Comparison of ENCODE assay signal across 8 cellular contexts in genomic region chr15:63833246-63833696, GRCh38. TPM values are rescaled to one million over a fixed set of nuclear protein-coding genes. Genes with fewer than 3 reads are reported as not detected.
A peak's percentile ranks its signal among the peaks of the same experiment; 100 is the strongest.
DNase-seq lines count a peak whose midpoint lies in the region; TF ChIP-seq lines count a peak whose summit lies in the region.

No MANE protein-coding gene starts in this region.

- H3K4me1 ChIP-seq in neutrophil (ENCODE audit: control insufficient read depth in 1 of 2, insufficient read depth in 1 of 2, low read depth in 1 of 2, low read length in 1 of 2) (peaks cover 20 to 23% of the 10 kb centered on the region in 2 experiments), vagina (peaks cover 48% of the 10 kb centered on the region)

- H3K36me3 ChIP-seq in neutrophil, result no peaks in the 10 kb centered on the region
- H3K36me3 ChIP-seq in vagina, result no peaks in the 10 kb centered on the region

- H3K27ac ChIP-seq in neutrophil (peak overlapping the region; percentile 91), vagina (peak overlapping the region; percentile 96)

- DNase-seq in GM12865 (ENCODE audit: low read depth) (peak; percentile 41), HFF-Myc (ENCODE audit: extremely low read depth, low read depth) (no peak), NCI-H1105 (lab: John Stamatoyannopoulos, UW) (peak; percentile 8), fibroblast of the aortic adventitia (ENCODE audit: low read depth) (no peak), vagina (ENCODE audit: extremely low spot score in 2 of 2) (no peak), globus pallidus (ENCODE audit: low spot score) (no peak)
- DNase-seq in activated T-helper 1 cell treated with anti-CD3 and anti-CD28 coated beads, Interleukin-12 subunit alpha, Interleukin-12 subunit beta, Interleukin-2, Interleukin-4 antibody, amounts not matched to agents 30 ng/mL and 10 ng/mL and 1 ng/mL, durations not matched to agents 14 hours and 24 hours and 36 hours (ENCODE audit: low spot score), result peak; percentile 25

- peaks cover 7% of the 10 kb centered on the region for H3K36me3 Mint-ChIP-seq in activated T-helper 1 cell treated with anti-CD3 and anti-CD28 coated beads, Interleukin-12 subunit alpha, Interleukin-12 subunit beta, Interleukin-2, Interleukin-4 antibody, amounts not matched to agents 30 ng/mL and 10 ng/mL and 1 ng/mL, durations not matched to agents 14 hours and 24 hours and 36 hours (ENCODE audit: low read depth)

- H3K9me3 ChIP-seq in neutrophil (no peaks in the 10 kb centered on the region), vagina (no peaks in the 10 kb centered on the region)

- peak overlapping the region; percentile 91 for H3K4me3 Mint-ChIP-seq in activated T-helper 1 cell treated with anti-CD3 and anti-CD28 coated beads, Interleukin-12 subunit alpha, Interleukin-12 subunit beta, Interleukin-2, Interleukin-4 antibody, amounts not matched to agents 30 ng/mL and 10 ng/mL and 1 ng/mL, durations not matched to agents 14 hours and 24 hours and 36 hours

- TF ChIP-seq CTCF in GM12865 (IDR thresholded peaks at IDR 0.05; ENCODE audit: insufficient read depth, low read depth, low read length, missing control alignments), result no peak
- no peak for TF ChIP-seq CTCF in HFF-Myc (IDR thresholded peaks at IDR 0.05; ENCODE audit: low read depth, low read length, missing control alignments)
- no peak for TF ChIP-seq CTCF in fibroblast of the aortic adventitia (IDR thresholded peaks at IDR 0.05; ENCODE audit: insufficient read depth, low read length)
- no peak for TF ChIP-seq CTCF in neutrophil (IDR thresholded peaks at IDR 0.05)
- TF ChIP-seq CTCF in vagina (IDR thresholded peaks at IDR 0.05), result no peak

- peak overlapping the region; percentile 96 for H3K4me3 ChIP-seq in GM12865 (ENCODE audit: low read depth, low read length)
- peak overlapping the region; percentile 67 for H3K4me3 ChIP-seq in HFF-Myc (replicated peaks; ENCODE audit: low read depth, low read length)
- H3K4me3 ChIP-seq in fibroblast of the aortic adventitia (ENCODE audit: low read depth, low read length), result peak overlapping the region; percentile 86
- H3K4me3 ChIP-seq in neutrophil (ENCODE audit: low read depth in 1 of 2, low read length in 1 of 2), result peak overlapping the region; percentile 76 to 95
- H3K4me3 ChIP-seq in vagina, result peak overlapping the region; percentile 64 to 85

- H3K27me3 ChIP-seq in neutrophil (no peaks in the 10 kb centered on the region), vagina (no peaks in the 10 kb centered on the region)

- TF ChIP-seq POLR2A in vagina (IDR thresholded peaks at IDR 0.05), result no peak

- no peaks in the 10 kb centered on the region for H3K9me3 Mint-ChIP-seq in activated T-helper 1 cell treated with anti-CD3 and anti-CD28 coated beads, Interleukin-12 subunit alpha, Interleukin-12 subunit beta, Interleukin-2, Interleukin-4 antibody, amounts not matched to agents 30 ng/mL and 10 ng/mL and 1 ng/mL, durations not matched to agents 14 hours and 24 hours and 36 hours

- peaks cover 47% of the 10 kb centered on the region for H3K4me1 Mint-ChIP-seq in activated T-helper 1 cell treated with anti-CD3 and anti-CD28 coated beads, Interleukin-12 subunit alpha, Interleukin-12 subunit beta, Interleukin-2, Interleukin-4 antibody, amounts not matched to agents 30 ng/mL and 10 ng/mL and 1 ng/mL, durations not matched to agents 14 hours and 24 hours and 36 hours (ENCODE audit: low read depth)

- peak overlapping the region; percentile 96 for H3K27ac Mint-ChIP-seq in activated T-helper 1 cell treated with anti-CD3 and anti-CD28 coated beads, Interleukin-12 subunit alpha, Interleukin-12 subunit beta, Interleukin-2, Interleukin-4 antibody, amounts not matched to agents 30 ng/mL and 10 ng/mL and 1 ng/mL, durations not matched to agents 14 hours and 24 hours and 36 hours

- intact Hi-C loops in activated T-helper 1 cell treated with anti-CD3 and anti-CD28 coated beads, Interleukin-12 subunit alpha, Interleukin-12 subunit beta, Interleukin-2, Interleukin-4 antibody, amounts not matched to agents 30 ng/mL and 10 ng/mL and 1 ng/mL, durations not matched to agents 14 hours and 24 hours and 36 hours (cut with micrococcal nuclease), result loop anchor here (1.0 to 10.0 kb wide), 9 partner anchors 37 to 549 kb away; partner anchors contain the start of genes PCLAF, SNX22 and USP3
- intact Hi-C loops in vagina (cut with DNase I), result no loop called here

- H3K27me3 Mint-ChIP-seq in activated T-helper 1 cell treated with anti-CD3 and anti-CD28 coated beads, Interleukin-12 subunit alpha, Interleukin-12 subunit beta, Interleukin-2, Interleukin-4 antibody, amounts not matched to agents 30 ng/mL and 10 ng/mL and 1 ng/mL, durations not matched to agents 14 hours and 24 hours and 36 hours (ENCODE audit: insufficient read depth), result peaks cover 6% of the 10 kb centered on the region

RNA-seq across cellular contexts. Expression of gene HERC1, which starts 0.5 kb away (rescaled TPM):
- 67.5 and 76.8 TPM in 2 replicates for total RNA-seq in activated T-helper 1 cell treated with anti-CD3 and anti-CD28 coated beads, Interleukin-12 subunit alpha, Interleukin-12 subunit beta, Interleukin-2, Interleukin-4 antibody, amounts not matched to agents 30 ng/mL and 10 ng/mL and 1 ng/mL, durations not matched to agents 14 hours and 24 hours and 36 hours
- 69.9 and 99.8 TPM in 2 replicates for total RNA-seq in fibroblast of the aortic adventitia (ENCODE audit: low replicate concordance)
- 99.4 TPM for total RNA-seq in vagina

Comparison
In these comparisons a context has a peak if more than half of its experiments do, and no peak if none do; other contexts are left out.
1. DNase-seq: peak in GM12865 (single experiment), NCI-H1105 (single experiment) and activated T-helper 1 cell treated with anti-CD3 and anti-CD28 coated beads, Interleukin-12 subunit alpha, Interleukin-12 subunit beta, Interleukin-2, Interleukin-4 antibody, amounts not matched to agents 30 ng/mL and 10 ng/mL and 1 ng/mL, durations not matched to agents 14 hours and 24 hours and 36 hours (single experiment); none in HFF-Myc (single experiment), fibroblast of the aortic adventitia (single experiment), vagina (0 of 2) and globus pallidus (single experiment).
2. Peak in every context shown above with its lines, with median percentiles within 50 percentile points of each other: H3K4me3 ChIP-seq.